In genomic region chr2:179569834-179570233, GRCh38 we compare ENCODE assay signal across 13 cellular contexts.
DNase-seq lines count a peak whose midpoint lies in the region; ATAC-seq, FAIRE-seq and TF ChIP-seq lines count a peak whose summit lies in the region.
"Had no signal": no experiment of that assay in that cellular context is flagged by ENCODE, and none has a peak within 500 bp of the region (broad histone marks: within the 10 kb centered on the region; RNA-seq: fewer than 3 reads in every experiment).

No MANE protein-coding gene starts in this region.

- no peak overlapping the region for H3K27ac ChIP-seq in astrocyte (ENCODE audit: low read depth, low read length)
- H3K27ac ChIP-seq: neutrophil had no signal

- H3K4me3 Mint-ChIP-seq in astrocyte (ENCODE audit: unreplicated experiment): no peak overlapping the region
- H3K4me3 Mint-ChIP-seq in activated CD8-positive, alpha-beta memory T cell treated with anti-CD3 and anti-CD28 coated beads, Interleukin-2, amount 10 ng/mL, durations not matched to agents 7 days and 5 days: no peak overlapping the region
- H3K4me3 Mint-ChIP-seq: CD4-positive, alpha-beta memory T cell; stimulated activated naive CD8-positive, alpha-beta T cell treated with anti-CD3 and anti-CD28 coated beads, Interleukin-15, amount 100 ng/mL, for 72 hours had no signal

- no peaks in the 10 kb centered on the region for H3K36me3 ChIP-seq in astrocyte (ENCODE audit: insufficient read depth, low read length)
- H3K36me3 ChIP-seq: neutrophil had no signal

- H3K4me1 ChIP-seq in astrocyte (ENCODE audit: insufficient read depth, low read length): no peaks in the 10 kb centered on the region

- no peaks in the 10 kb centered on the region for H3K27me3 Mint-ChIP-seq in astrocyte (ENCODE audit: low read depth, unreplicated experiment)
- H3K27me3 Mint-ChIP-seq in activated CD8-positive, alpha-beta memory T cell treated with anti-CD3 and anti-CD28 coated beads, Interleukin-2, amount 10 ng/mL, durations not matched to agents 7 days and 5 days: no peaks in the 10 kb centered on the region
- H3K27me3 Mint-ChIP-seq: stimulated activated naive CD8-positive, alpha-beta T cell treated with anti-CD3 and anti-CD28 coated beads, Interleukin-15, amount 100 ng/mL, for 72 hours had no signal

- no peaks in the 10 kb centered on the region for H3K9me3 Mint-ChIP-seq in astrocyte (ENCODE audit: unreplicated experiment)
- H3K9me3 Mint-ChIP-seq in activated CD8-positive, alpha-beta memory T cell treated with anti-CD3 and anti-CD28 coated beads, Interleukin-2, amount 10 ng/mL, durations not matched to agents 7 days and 5 days (ENCODE audit: low read depth): no peaks in the 10 kb centered on the region
- H3K9me3 Mint-ChIP-seq: CD4-positive, alpha-beta memory T cell; stimulated activated naive CD8-positive, alpha-beta T cell treated with anti-CD3 and anti-CD28 coated beads, Interleukin-15, amount 100 ng/mL, for 72 hours had no signal

- no peak for ATAC-seq in HG03097 (IDR thresholded peaks at IDR 0.05; ENCODE audit: low FRiP score, unreplicated experiment)
- no peak for ATAC-seq in GM18511 (IDR thresholded peaks at IDR 0.05; ENCODE audit: unreplicated experiment)
- ATAC-seq in activated CD8-positive, alpha-beta memory T cell treated with anti-CD3 and anti-CD28 coated beads, Interleukin-2, amount 10 ng/mL, durations not matched to agents 7 days and 5 days: no peak
- ATAC-seq: stimulated activated naive CD8-positive, alpha-beta T cell treated with anti-CD3 and anti-CD28 coated beads, Interleukin-15, amount 100 ng/mL, for 72 hours had no signal

- no peaks in the 10 kb centered on the region for H3K79me2 ChIP-seq in astrocyte (ENCODE audit: insufficient read depth, low read length)

- H2AFZ ChIP-seq in astrocyte (ENCODE audit: low read depth, low read length): no peak overlapping the region

- TF ChIP-seq CTCF in AG04449 (IDR thresholded peaks at IDR 0.05; ENCODE audit: insufficient read depth, low read length, missing control alignments) (no peak), astrocyte (IDR thresholded peaks at IDR 0.05; ENCODE audit: insufficient read depth, low read depth, low read length) (no peak)

- FAIRE-seq in HTR-8/SVneo (lab: Jason Lieb, UNC) (no peak), astrocyte (lab: Jason Lieb, UNC) (no peak)
- FAIRE-seq: endometrium had no signal

- H3K36me3 Mint-ChIP-seq in astrocyte (ENCODE audit: low read depth, unreplicated experiment): no peaks in the 10 kb centered on the region
- H3K36me3 Mint-ChIP-seq in activated CD8-positive, alpha-beta memory T cell treated with anti-CD3 and anti-CD28 coated beads, Interleukin-2, amount 10 ng/mL, durations not matched to agents 7 days and 5 days: no peaks in the 10 kb centered on the region
- H3K36me3 Mint-ChIP-seq: CD4-positive, alpha-beta memory T cell had no signal

- POLR2A ChIA-PET in AG04449 (lab: Yijun Ruan, JAX): no interaction called here

- H3K4me3 ChIP-seq in AG04449 (ENCODE audit: low read depth, low read length) (no peak overlapping the region), astrocyte (ENCODE audit: insufficient read depth, low read depth, low read length) (no peak overlapping the region)

- H3K27me3 ChIP-seq in astrocyte (ENCODE audit: insufficient read depth, low read length): no peaks in the 10 kb centered on the region
- H3K27me3 ChIP-seq: neutrophil had no signal

- H3K4me1 Mint-ChIP-seq in astrocyte (ENCODE audit: low read depth, unreplicated experiment): no peaks in the 10 kb centered on the region
- H3K4me1 Mint-ChIP-seq in activated CD8-positive, alpha-beta memory T cell treated with anti-CD3 and anti-CD28 coated beads, Interleukin-2, amount 10 ng/mL, durations not matched to agents 7 days and 5 days: no peaks in the 10 kb centered on the region
- H3K4me1 Mint-ChIP-seq: CD4-positive, alpha-beta memory T cell; stimulated activated naive CD8-positive, alpha-beta T cell treated with anti-CD3 and anti-CD28 coated beads, Interleukin-15, amount 100 ng/mL, for 72 hours had no signal

- CTCF ChIA-PET in AG04449 (lab: Yijun Ruan, JAX): no interaction called here
- CTCF ChIA-PET in activated CD8-positive, alpha-beta memory T cell treated with anti-CD3 and anti-CD28 coated beads, Interleukin-2, amount 10 ng/mL, durations not matched to agents 7 days and 5 days (lab: Charles Lee): no interaction called here

- H3K4me2 ChIP-seq in astrocyte (ENCODE audit: low read length): no peak overlapping the region

- no peak overlapping the region for H3K9ac ChIP-seq in astrocyte (ENCODE audit: low read length)

- peak; percentile 3 for DNase-seq in AG04449 (ENCODE audit: low read depth, low spot score)
- peak; percentile 63 for DNase-seq in HTR-8/SVneo (ENCODE audit: insufficient read length, low spot score)
- DNase-seq in astrocyte (ENCODE audit: low read depth): peak; percentile 46
- peak; percentile 36 for DNase-seq in kidney tubule cell (ENCODE audit: low spot score)
- no peak for DNase-seq in Ammon's horn (ENCODE audit: low spot score)
- no peak for DNase-seq in activated CD8-positive, alpha-beta memory T cell treated with anti-CD3 and anti-CD28 coated beads, Interleukin-2, amount 10 ng/mL, durations not matched to agents 7 days and 5 days
- DNase-seq: CD4-positive, alpha-beta memory T cell; stimulated activated CD4-positive, alpha-beta T cell treated with anti-CD3 and anti-CD28 coated beads, Interleukin-2, amount 100 ng/mL, for 48 hours; stimulated activated naive CD8-positive, alpha-beta T cell treated with anti-CD3 and anti-CD28 coated beads, Interleukin-15, amount 100 ng/mL, for 72 hours had no signal

- H3K27ac Mint-ChIP-seq in astrocyte (ENCODE audit: unreplicated experiment): no peak overlapping the region
- H3K27ac Mint-ChIP-seq in activated CD8-positive, alpha-beta memory T cell treated with anti-CD3 and anti-CD28 coated beads, Interleukin-2, amount 10 ng/mL, durations not matched to agents 7 days and 5 days: no peak overlapping the region
- H3K27ac Mint-ChIP-seq: CD4-positive, alpha-beta memory T cell; stimulated activated naive CD8-positive, alpha-beta T cell treated with anti-CD3 and anti-CD28 coated beads, Interleukin-15, amount 100 ng/mL, for 72 hours had no signal

- no peaks in the 10 kb centered on the region for H3K9me3 ChIP-seq in astrocyte (ENCODE audit: insufficient read depth, low read depth, low read length)
- H3K9me3 ChIP-seq: neutrophil had no signal

- no peaks in the 10 kb centered on the region for H4K20me1 ChIP-seq in astrocyte (ENCODE audit: insufficient read depth, low read length)

Comparison
In these comparisons a context has a peak if more than half of its experiments do, and no peak if none do; other contexts are left out.
1. DNase-seq: peak in AG04449 (single experiment), HTR-8/SVneo (single experiment), astrocyte (single experiment) and kidney tubule cell (single experiment); none in Ammon's horn (single experiment) and activated CD8-positive, alpha-beta memory T cell treated with anti-CD3 and anti-CD28 coated beads, Interleukin-2, amount 10 ng/mL, durations not matched to agents 7 days and 5 days (single experiment).